25 cellular contexts compared by ENCODE assay signal in the genomic region with DNA sequence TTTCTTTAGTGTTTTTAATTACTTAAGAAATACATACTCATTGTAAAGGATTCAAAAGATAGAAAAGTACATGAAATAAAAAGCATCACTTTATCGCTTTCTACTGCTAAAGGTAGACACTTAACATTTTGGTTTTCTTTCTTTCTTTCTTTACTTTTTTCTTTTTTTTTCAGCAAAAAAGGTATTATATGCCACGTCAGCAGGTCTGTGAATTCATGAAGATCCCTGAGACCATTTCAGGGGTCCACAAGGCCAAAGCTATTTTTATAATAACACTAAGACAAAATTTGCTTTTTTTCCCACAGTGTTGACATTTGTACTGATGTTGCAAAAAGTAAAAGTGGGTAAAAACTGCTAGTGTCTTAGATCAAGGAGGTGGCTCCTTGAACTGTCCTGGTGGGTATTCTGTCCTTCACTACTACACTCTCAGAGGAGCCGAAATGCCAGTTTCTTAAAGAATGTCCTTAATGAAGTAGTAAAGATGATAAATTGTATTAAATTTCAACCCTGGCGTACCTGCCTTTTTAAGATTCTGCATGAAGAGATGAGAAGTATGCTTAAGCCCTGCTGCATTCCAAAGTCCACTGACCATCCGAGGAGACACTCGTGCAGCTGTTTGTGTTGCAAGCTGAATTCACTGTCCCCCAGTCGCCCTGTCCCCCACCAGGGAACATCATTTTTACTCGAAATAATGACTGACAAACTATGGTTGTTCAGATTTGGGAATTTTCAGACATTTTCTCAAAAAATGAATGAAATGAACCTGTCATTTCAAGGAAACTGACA.
DNase-seq lines count a peak whose midpoint lies in the region; ATAC-seq, FAIRE-seq and TF ChIP-seq lines count a peak whose summit lies in the region.
"Had no signal": no experiment of that assay in that cellular context is flagged by ENCODE, and none has a peak within 500 bp of the region (broad histone marks: within the 10 kb centered on the region; RNA-seq: fewer than 3 reads in every experiment).

No MANE protein-coding gene starts in this region.

- H3K4me2 ChIP-seq in OCI-LY1 (ENCODE audit: low read length), result no peak overlapping the region

- H3K4me1 Mint-ChIP-seq in type B pancreatic cell (ENCODE audit: unreplicated experiment), result peaks cover 25% of the 10 kb centered on the region

- no peaks in the 10 kb centered on the region for H3K9me3 Mint-ChIP-seq in type B pancreatic cell

- no peak for DNase-seq in GM12891 (ENCODE audit: insufficient read length, low spot score)
- peak; percentile 49 for DNase-seq in left kidney (ENCODE audit: low read depth, low spot score)
- DNase-seq in type B pancreatic cell (ENCODE audit: extremely low spot score, unreplicated experiment), result no peak
- no peak for DNase-seq in SKM-1 treated with dmso at 0.1 percent for 144 hours (lab: John Stamatoyannopoulos, UW; ENCODE audit: unreplicated experiment)
- DNase-seq: activated CD4-positive, alpha-beta T cell treated with anti-CD3 and anti-CD28 coated beads for 48 hours; activated gamma-delta T cell treated with Interleukin-2 at 50 U/mL for 16 hours; activated T-cell treated with anti-CD3 and anti-CD28 coated beads, Interleukin-2, amount 50 U/mL, for 24 hours; hypothalamus; left ventricle myocardium superior; NCI-H2081; NCI-H446 treated with DMSO at 0.1 percent for 48 hours; OCI-M1; retina; spleen; SW 1271; T1000; upper lobe of right lung; WERI-Rb-1 had no signal

- H3K9me2 ChIP-seq in OCI-LY1 (ENCODE audit: low read depth, low read length), result no peaks in the 10 kb centered on the region

- H3K79me2 ChIP-seq in OCI-LY1 (ENCODE audit: insufficient read depth, low read length), result no peaks in the 10 kb centered on the region

- no peaks in the 10 kb centered on the region for H4K20me1 ChIP-seq in OCI-LY1 (ENCODE audit: insufficient read depth, low read length)

- no peak overlapping the region for H3K27ac ChIP-seq in OCI-LY1 (ENCODE audit: low read depth, low read length, poor library complexity, severe bottlenecking)
- H3K27ac ChIP-seq: spleen, upper lobe of right lung, WERI-Rb-1 had no signal

- peak overlapping the region; percentile 95 for H2AFZ ChIP-seq in OCI-LY1 (ENCODE audit: low read length)

- ATAC-seq in GM21515 (IDR thresholded peaks at IDR 0.05; ENCODE audit: unreplicated experiment) (no peak), GM21390 (IDR thresholded peaks at IDR 0.05; ENCODE audit: unreplicated experiment) (no peak)
- ATAC-seq: gastroesophageal sphincter; left ventricle myocardium superior; naive thymus-derived CD4-positive, alpha-beta T cell; upper lobe of right lung had no signal

- TF ChIP-seq CTCF in OCI-LY1 (IDR thresholded peaks at IDR 0.05; ENCODE audit: low read length) (no peak), type B pancreatic cell (conservative IDR thresholded peaks at IDR 0.05) (no peak)

- peaks cover 25% of the 10 kb centered on the region for H3K4me1 ChIP-seq in OCI-LY1 (ENCODE audit: insufficient read depth, low read length, severe bottlenecking)
- H3K4me1 ChIP-seq: upper lobe of right lung had no signal

- peak overlapping the region; percentile 95 for H3K27ac Mint-ChIP-seq in type B pancreatic cell
- H3K27ac Mint-ChIP-seq: activated T-cell treated with anti-CD3 and anti-CD28 coated beads, Interleukin-2, amount 50 U/mL, for 24 hours had no signal

- H3K27me3 ChIP-seq in OCI-LY1 (ENCODE audit: insufficient read depth, low read length), result no peaks in the 10 kb centered on the region
- H3K27me3 ChIP-seq: gastroesophageal sphincter, spleen, upper lobe of right lung had no signal

- no peaks in the 10 kb centered on the region for H3K36me3 ChIP-seq in OCI-LY1 (ENCODE audit: insufficient read depth, low read length)
- H3K36me3 ChIP-seq: gastroesophageal sphincter, spleen, upper lobe of right lung, WERI-Rb-1 had no signal

- H3K27me3 Mint-ChIP-seq in type B pancreatic cell, result no peaks in the 10 kb centered on the region
- H3K27me3 Mint-ChIP-seq: activated T-cell treated with anti-CD3 and anti-CD28 coated beads, Interleukin-2, amount 50 U/mL, for 24 hours had no signal

- TF ChIP-seq POLR2A in GM12891 (IDR thresholded peaks at IDR 0.05; ENCODE audit: low read depth, low read length), result no peak

- no peaks in the 10 kb centered on the region for H3F3A ChIP-seq in OCI-LY1 (ENCODE audit: insufficient read depth, low read length)

- FAIRE-seq in GM12891 (lab: Jason Lieb, UNC), result peak; percentile 33
- FAIRE-seq: D721Med, H1 had no signal

- H3K9me3 ChIP-seq in OCI-LY1 (ENCODE audit: low read length), result no peaks in the 10 kb centered on the region
- H3K9me3 ChIP-seq: gastroesophageal sphincter, spleen, upper lobe of right lung had no signal

- H3K4me3 ChIP-seq in OCI-LY1 (ENCODE audit: low read depth, low read length, poor library complexity, severe bottlenecking), result no peak overlapping the region
- H3K4me3 ChIP-seq: gastroesophageal sphincter, spleen, upper lobe of right lung had no signal

- H3K36me3 Mint-ChIP-seq in type B pancreatic cell, result peaks cover 3% of the 10 kb centered on the region
- H3K36me3 Mint-ChIP-seq: naive thymus-derived CD4-positive, alpha-beta T cell had no signal

- H3K9ac ChIP-seq in OCI-LY1 (ENCODE audit: low read length), result no peak overlapping the region; the same call in 1 of the 2 replicates

- H3K4me3 Mint-ChIP-seq in type B pancreatic cell, result peak overlapping the region; percentile 49
- H3K4me3 Mint-ChIP-seq: activated T-cell treated with anti-CD3 and anti-CD28 coated beads, Interleukin-2, amount 50 U/mL, for 24 hours had no signal

TF ChIP-seq in GM12891, 5 proteins besides CTCF, POLR2A, EP300 and RAD21:
- TF ChIP-seq POU2F2 (IDR thresholded peaks at IDR 0.05; ENCODE audit: low read depth, low read length) (no peak), TAF1 (IDR thresholded peaks at IDR 0.05; ENCODE audit: low read depth, low read length) (no peak), SPI1 (IDR thresholded peaks at IDR 0.05; ENCODE audit: low read depth, low read length) (no peak), PAX5 (IDR thresholded peaks at IDR 0.05; ENCODE audit: insufficient read depth, low read length, severe bottlenecking) (no peak), POLR2AphosphoS5 (IDR thresholded peaks at IDR 0.05; ENCODE audit: low read depth, low read length) (no peak)
